21 cellular contexts compared by ENCODE assay signal in the genomic region with DNA sequence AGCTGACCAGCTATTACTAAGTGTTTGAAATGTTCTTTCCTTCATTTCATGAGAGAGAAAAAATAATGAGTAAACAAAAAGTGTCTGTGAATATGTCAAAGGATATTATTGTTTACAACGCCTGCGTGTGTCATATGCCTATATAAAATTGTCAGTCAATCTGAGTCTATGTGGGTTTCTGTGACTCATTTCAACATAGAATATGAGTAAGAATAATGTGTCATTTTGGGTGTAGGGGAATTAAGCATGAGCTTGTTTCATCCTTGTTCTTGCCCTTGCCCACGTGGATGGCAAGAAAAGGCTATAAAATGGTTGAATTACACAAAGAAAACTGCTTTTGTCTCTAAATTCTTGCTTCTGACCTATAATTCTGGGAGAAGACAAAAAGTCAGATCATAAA.
A peak's percentile ranks its signal among the peaks of the same experiment; 100 is the strongest.
DNase-seq lines count a peak whose midpoint lies in the region; ATAC-seq and TF ChIP-seq lines count a peak whose summit lies in the region.
"Had no signal": no experiment of that assay in that cellular context is flagged by ENCODE, and none has a peak within 500 bp of the region (broad histone marks: within the 10 kb centered on the region; RNA-seq: fewer than 3 reads in every experiment).

No MANE protein-coding gene starts in this region.

- WGBS in lower leg skin, 2 donors, result 68 to 75% methylated on average over 3 of the region's 3 CpGs

- in situ Hi-C loops in SK-MEL-5 (cut with HindIII; ENCODE audit: low pct_unique_long_range_greater_than_20kb, low sequenced_read_pairs), result no loop called here

- intact Hi-C loops in lower leg skin (cut with DNase I; ENCODE audit: low total_unique reads), result no loop called here
- intact Hi-C loops in posterior vena cava (cut with DNase I), result no loop called here

- peak; percentile 6 for DNase-seq in A172 (ENCODE audit: low spot score)
- DNase-seq in SK-MEL-5 (ENCODE audit: low read depth, low spot score), result peak; percentile 84
- DNase-seq in lower leg skin (ENCODE audit: low spot score in 2 of 2), result no peak
- no peak for DNase-seq in activated effector memory CD4-positive, alpha-beta T cell treated with Interleukin-2 at 50 U/mL for 16 hours
- DNase-seq in posterior vena cava (ENCODE audit: low spot score), result no peak
- DNase-seq: ACHN; activated CD4-positive, alpha-beta T cell treated with anti-CD3 and anti-CD28 coated beads, Interleukin-2, amount 50 U/mL, for 48 hours; activated naive CD8-positive, alpha-beta T cell treated with anti-CD3 and anti-CD28 coated beads, Interleukin-2, amount 10 ng/mL, durations not matched to agents 7 days and 5 days; activated T-cell treated with anti-CD3 and anti-CD28 coated beads, Interleukin-2, amount 50 U/mL, for 4 hours; brain microvascular endothelial cell; CD4-positive, CD25-positive, alpha-beta regulatory T cell; NCI-H2107; right cardiac atrium; RPMI8226; upper lobe of right lung had no signal

- no peak for TF ChIP-seq POLR2A in lower leg skin (IDR thresholded peaks at IDR 0.05)

- ATAC-seq in GM18870 (IDR thresholded peaks at IDR 0.05; ENCODE audit: unreplicated experiment) (peak; percentile 72), HG03442 (IDR thresholded peaks at IDR 0.05; ENCODE audit: unreplicated experiment) (peak; percentile 80), HG03196 (IDR thresholded peaks at IDR 0.05; ENCODE audit: unreplicated experiment) (no peak)
- ATAC-seq: activated T-cell treated with anti-CD3 and anti-CD28 coated beads, Interleukin-2, amount 50 U/mL, for 4 hours; gastroesophageal sphincter; GM23338; left lobe of liver; right cardiac atrium; upper lobe of right lung had no signal

- H3K4me3 ChIP-seq in lower leg skin (ENCODE audit: low read depth, poor library complexity, severe bottlenecking), result no peak overlapping the region
- H3K4me3 ChIP-seq: gastroesophageal sphincter, GM23338, upper lobe of right lung had no signal

- TF ChIP-seq CTCF in lower leg skin (IDR thresholded peaks at IDR 0.05), result no peak

Comparison
In these comparisons a context has a peak if more than half of its experiments do, and no peak if none do; other contexts are left out.
1. DNase-seq: peak in A172 (single experiment) and SK-MEL-5 (single experiment); none in lower leg skin (0 of 2), activated effector memory CD4-positive, alpha-beta T cell treated with Interleukin-2 at 50 U/mL for 16 hours (single experiment) and posterior vena cava (single experiment).